ENCODE assay signal across 8 cellular contexts in genomic region chr9:133143639-133144141, GRCh38. TPM values are rescaled to one million over a fixed set of nuclear protein-coding genes. Genes with fewer than 3 reads are reported as not detected.
DNase-seq lines count a peak whose midpoint lies in the region; ATAC-seq and TF ChIP-seq lines count a peak whose summit lies in the region.

No MANE protein-coding gene starts in this region.

- H3K9me3 ChIP-seq in Peyer's patch, result no peaks in the 10 kb centered on the region

- peak overlapping the region; percentile 77 to 98 (median 90) for H3K27ac ChIP-seq in Peyer's patch

- DNase-seq in GM12864 (ENCODE audit: low read depth) (no peak), Peyer's patch (peak in 2 of 3 donors; percentile 49 to 53), foreskin fibroblast (no peak), skeletal muscle cell (ENCODE audit: low read depth) (no peak), NCI-H510A treated with DMSO at 0.1 percent for 48 hours (lab: John Stamatoyannopoulos, UW) (no peak), NCI-H1092 (lab: John Stamatoyannopoulos, UW) (no peak), KG1 (lab: John Stamatoyannopoulos, UW) (no peak)

- H3K27me3 ChIP-seq in Peyer's patch, result no peaks in the 10 kb centered on the region

- TF ChIP-seq POLR2A in Peyer's patch (IDR thresholded peaks at IDR 0.05), result no peak

- ATAC-seq in HG03196 (IDR thresholded peaks at IDR 0.05; ENCODE audit: unreplicated experiment), result no peak

- H3K36me3 ChIP-seq in Peyer's patch, result no peaks in the 10 kb centered on the region

- H3K4me3 ChIP-seq in GM12864 (ENCODE audit: low read depth, low read length), result peak overlapping the region; percentile 47
- H3K4me3 ChIP-seq in Peyer's patch, result peak overlapping the region; percentile 21 to 49 (median 36)
- peak overlapping the region; percentile 30 to 46 for H3K4me3 ChIP-seq in foreskin fibroblast (ENCODE audit: low read depth in 1 of 2, low read length in 2 of 2)
- peak overlapping the region; percentile 34 for H3K4me3 ChIP-seq in skeletal muscle cell (ENCODE audit: low read depth, low read length)

- H3K4me1 ChIP-seq in Peyer's patch, result peaks cover 33 to 90% (median 36%) of the 10 kb centered on the region in 4 donors

- no peak for TF ChIP-seq CTCF in GM12864 (IDR thresholded peaks at IDR 0.05; ENCODE audit: low read depth, low read length, missing control alignments)
- TF ChIP-seq CTCF in Peyer's patch (IDR thresholded peaks at IDR 0.05), result no peak
- TF ChIP-seq CTCF in foreskin fibroblast (IDR thresholded peaks at IDR 0.05; ENCODE audit: low read depth, low read length), result no peak

RNA-seq across cellular contexts. Expression of gene GBGT1, which starts 20.0 kb away (rescaled TPM):
- total RNA-seq in Peyer's patch, result 10 to 100 TPM in 3 of 4 donors, 1 to 10 TPM in 1; 7.0 to 49.5 (median 14.1) TPM

RNA-seq across cellular contexts. Expression of gene RALGDS, which starts 22.6 kb away (rescaled TPM):
- total RNA-seq in Peyer's patch, result 100 to 1,000 TPM in 2 of 4 donors, 10 to 100 TPM in 2; 53.1 to 237 (median 139) TPM

Comparison
In these comparisons a context has a peak if more than half of its experiments do, and no peak if none do; other contexts are left out.
1. DNase-seq: peak in Peyer's patch (2 of 3); none in GM12864 (single experiment), foreskin fibroblast (0 of 2), skeletal muscle cell (single experiment), NCI-H510A treated with DMSO at 0.1 percent for 48 hours (single experiment), NCI-H1092 (single experiment) and KG1 (single experiment).
2. Peak in every context shown above with its lines, with median percentiles within 50 percentile points of each other: H3K4me3 ChIP-seq.